8 cellular contexts compared by ENCODE assay signal in genomic region chr16:48384305-48384981, GRCh38. TPM values are rescaled to one million over a fixed set of nuclear protein-coding genes. Genes with fewer than 3 reads are reported as not detected.
A peak's percentile ranks its signal among the peaks of the same experiment; 100 is the strongest.
DNase-seq lines count a peak whose midpoint lies in the region; ATAC-seq and TF ChIP-seq lines count a peak whose summit lies in the region.

No MANE protein-coding gene starts in this region.

- H3K79me2 ChIP-seq in neural cell (replicated peaks; ENCODE audit: insufficient read depth, low read length), result peaks cover 50% of the 10 kb centered on the region

- TF ChIP-seq EP300 in neural cell (conservative IDR thresholded peaks at IDR 0.05; ENCODE audit: poor library complexity, severe bottlenecking), result no peak

- no peaks in the 10 kb centered on the region for H3K36me3 ChIP-seq in BJ (ENCODE audit: control insufficient read depth, insufficient read depth, low read length)
- no peaks in the 10 kb centered on the region for H3K36me3 ChIP-seq in neural cell (ENCODE audit: insufficient read depth, low read length)

- H3K9me3 Mint-ChIP-seq in activated naive CD4-positive, alpha-beta T cell treated with anti-CD3 and anti-CD28 coated beads for 36 hours, result no peaks in the 10 kb centered on the region

- CTCF ChIA-PET in BJ (lab: Yijun Ruan, JAX), result interaction anchor here (0.8 to 1.6 kb wide), 3 partner anchors 15 to 244 kb away, joined by 3 to 7 read pairs (median 3); no protein-coding TSS in a partner anchor
- CTCF ChIA-PET in activated naive CD4-positive, alpha-beta T cell treated with anti-CD3 and anti-CD28 coated beads for 36 hours (lab: Charles Lee), result interaction anchor here (1.1 to 1.8 kb wide), 3 partner anchors 16 to 239 kb away, joined by 4 to 6 read pairs (median 5); no protein-coding TSS in a partner anchor

- ATAC-seq in GM18511 (IDR thresholded peaks at IDR 0.05; ENCODE audit: unreplicated experiment) (peak; percentile 56), HG02943 (IDR thresholded peaks at IDR 0.05; ENCODE audit: low read depth, unreplicated experiment) (peak; percentile 39)

- peaks cover 5% of the 10 kb centered on the region for H4K20me1 ChIP-seq in neural cell (ENCODE audit: insufficient read depth)

- peaks cover 30% of the 10 kb centered on the region for H3K4me1 Mint-ChIP-seq in activated naive CD4-positive, alpha-beta T cell treated with anti-CD3 and anti-CD28 coated beads for 36 hours (ENCODE audit: low read depth)

- H3K9ac ChIP-seq in neural cell (ENCODE audit: low read length), result peak overlapping the region; percentile 94

- no peaks in the 10 kb centered on the region for H3F3A ChIP-seq in neural cell (ENCODE audit: insufficient read depth, low read length, poor library complexity, severe bottlenecking)

- peak overlapping the region; percentile 91 for H3K27ac ChIP-seq in neural cell (ENCODE audit: low read length)

- H2AFZ ChIP-seq in neural cell (ENCODE audit: low read depth, low read length), result peak overlapping the region; percentile 44

- DNase-seq in BJ (ENCODE audit: low read depth), result no peak
- DNase-seq in NCI-H69 (lab: John Stamatoyannopoulos, UW), result peak; percentile 75
- peak; percentile 25 for DNase-seq in activated naive CD4-positive, alpha-beta T cell treated with anti-CD3 and anti-CD28 coated beads for 36 hours
- DNase-seq in foreskin fibroblast, result peak in 1 of 2 donors; percentile 74
- DNase-seq in NCI-H446 treated with DMSO at 0.1 percent for 48 hours (lab: John Stamatoyannopoulos, UW), result no peak

- peaks cover 4% of the 10 kb centered on the region for H3K36me3 Mint-ChIP-seq in activated naive CD4-positive, alpha-beta T cell treated with anti-CD3 and anti-CD28 coated beads for 36 hours (ENCODE audit: low read depth)

- H3K9me3 ChIP-seq in neural cell (ENCODE audit: low read length), result no peaks in the 10 kb centered on the region

- POLR2A ChIA-PET in BJ (lab: Charles Lee), result interaction anchor here (0.7 kb wide), 1 partner anchor 122 kb away, joined by 3 read pairs; no protein-coding TSS in a partner anchor

- no peaks in the 10 kb centered on the region for H3K9me2 ChIP-seq in neural cell (ENCODE audit: insufficient read depth, low read length)

- no peaks in the 10 kb centered on the region for H3K27me3 ChIP-seq in BJ (ENCODE audit: control insufficient read depth, insufficient read depth, low read length)
- H3K27me3 ChIP-seq in neural cell (ENCODE audit: insufficient read depth, low read depth, low read length), result no peaks in the 10 kb centered on the region

- H3K4me2 ChIP-seq in neural cell (ENCODE audit: low read length), result peak overlapping the region; percentile 71

- no peak for TF ChIP-seq CTCF in BJ (IDR thresholded peaks at IDR 0.05; ENCODE audit: insufficient read depth, low read depth, low read length)
- TF ChIP-seq CTCF in foreskin fibroblast (IDR thresholded peaks at IDR 0.05; ENCODE audit: low read depth, low read length), result no peak
- no peak for TF ChIP-seq CTCF in neural cell (IDR thresholded peaks at IDR 0.05; ENCODE audit: poor library complexity, severe bottlenecking)

- intact Hi-C loops in activated naive CD4-positive, alpha-beta T cell treated with anti-CD3 and anti-CD28 coated beads for 36 hours (cut with micrococcal nuclease), result loop anchor here (10.0 kb wide), 1 partner anchor 1550 kb away; the partner anchor contains the start of gene C16orf87

- no peaks in the 10 kb centered on the region for H3K27me3 Mint-ChIP-seq in activated naive CD4-positive, alpha-beta T cell treated with anti-CD3 and anti-CD28 coated beads for 36 hours (ENCODE audit: low read depth)

- TF ChIP-seq RAD21 in neural cell (conservative IDR thresholded peaks at IDR 0.05), result no peak

- H3K4me3 Mint-ChIP-seq in activated naive CD4-positive, alpha-beta T cell treated with anti-CD3 and anti-CD28 coated beads for 36 hours, result peak overlapping the region; percentile 89

- peak overlapping the region; percentile 90 for H3K27ac Mint-ChIP-seq in activated naive CD4-positive, alpha-beta T cell treated with anti-CD3 and anti-CD28 coated beads for 36 hours

- H3K4me3 ChIP-seq in BJ (ENCODE audit: low read depth, low read length), result peak overlapping the region; percentile 83
- peak overlapping the region; percentile 77 to 93 for H3K4me3 ChIP-seq in foreskin fibroblast (ENCODE audit: low read depth in 1 of 2, low read length in 2 of 2)
- H3K4me3 ChIP-seq in neural cell (ENCODE audit: low read length), result peak overlapping the region; percentile 93

TF ChIP-seq in neural cell, 6 proteins besides CTCF, POLR2A, EP300 and RAD21:
- no peak for TF ChIP-seq EZH2 (IDR thresholded peaks at IDR 0.05; ENCODE audit: borderline replicate concordance, insufficient read depth, low read length, poor library complexity, severe bottlenecking)
- no peak for TF ChIP-seq MXI1 (conservative IDR thresholded peaks at IDR 0.05; ENCODE audit: poor library complexity, severe bottlenecking)
- no peak for TF ChIP-seq TAF1 (IDR thresholded peaks at IDR 0.05; ENCODE audit: low read depth)
- TF ChIP-seq POLR2AphosphoS5 (IDR thresholded peaks at IDR 0.05), result no peak
- peak; percentile 2 for TF ChIP-seq SMC3 (conservative IDR thresholded peaks at IDR 0.05; ENCODE audit: poor library complexity)
- no peak for TF ChIP-seq REST (IDR thresholded peaks at IDR 0.05; ENCODE audit: borderline replicate concordance)

RNA-seq across cellular contexts. Expression of gene SIAH1, which starts 0.8 kb away (rescaled TPM):
- polyA plus RNA-seq in BJ (2011; rRNA removed) (11.7 and 18.3 TPM in 2 replicates), neural cell (91.3 and 96.6 TPM in 2 replicates)
- polyA minus RNA-seq in BJ (2011; rRNA and poly(A)+ RNA removed), result 20.0 and 26.4 TPM in 2 replicates
- 10 to 100 TPM; 13.7 to 14.6 TPM for total RNA-seq in activated naive CD4-positive, alpha-beta T cell treated with anti-CD3 and anti-CD28 coated beads for 36 hours
- polyA minus RNA-seq in neural cell, result 157 and 166 TPM in 2 replicates

Comparison
In these comparisons a context has a peak if more than half of its experiments do, and no peak if none do; other contexts are left out.
1. DNase-seq: peak in NCI-H69 (single experiment) and activated naive CD4-positive, alpha-beta T cell treated with anti-CD3 and anti-CD28 coated beads for 36 hours (single experiment); none in BJ (single experiment) and NCI-H446 treated with DMSO at 0.1 percent for 48 hours (single experiment).
2. Peak in every context shown above with its lines, with median percentiles within 50 percentile points of each other: H3K4me3 ChIP-seq.